17 cellular contexts compared by ENCODE assay signal in genomic region chr15:64915518-64916227, GRCh38.
"Had no signal": no experiment of that assay in that cellular context is flagged by ENCODE, and none has a peak within 500 bp of the region (broad histone marks: within the 10 kb centered on the region; RNA-seq: fewer than 3 reads in every experiment).

No MANE protein-coding gene starts in this region.

- H3K27ac ChIP-seq: hepatocyte, sigmoid colon, suprapubic skin, WERI-Rb-1 had no signal

- DNase-seq: activated CD4-positive, alpha-beta T cell treated with anti-CD3 and anti-CD28 coated beads for 48 hours; activated CD8-positive, alpha-beta memory T cell treated with anti-CD3 and anti-CD28 coated beads for 24 hours; activated naive CD4-positive, alpha-beta T cell treated with anti-CD3 and anti-CD28 coated beads, Interleukin-2, amount 10 ng/mL, durations not matched to agents 7 days and 5 days; central memory CD4-positive, alpha-beta T cell; erythroblast; immature natural killer cell; left colon; nephron progenitor cell; sigmoid colon; stimulated activated CD4-positive, alpha-beta T cell treated with anti-CD3 and anti-CD28 coated beads, Interleukin-12 subunit alpha, Interleukin-12 subunit beta, amount 100 ng/mL, for 4 hours; stimulated activated naive CD8-positive, alpha-beta T cell treated with anti-CD3 and anti-CD28 coated beads, Interleukin-15, Interleukin-2, amounts not matched to agents 100 U/mL and 50 U/mL, for 24 hours; T-cell; WERI-Rb-1 had no signal

- H3K9me3 Mint-ChIP-seq: activated naive CD4-positive, alpha-beta T cell treated with anti-CD3 and anti-CD28 coated beads, Interleukin-2, amount 10 ng/mL, durations not matched to agents 7 days and 5 days; dendritic cell treated with granulocyte-macrophage colony-stimulating factor and Interleukin-4, amounts not matched to agents 40 ng/mL and 50 ng/mL, for 4 days; immature natural killer cell; nephron progenitor cell; T-cell; type B pancreatic cell had no signal

- H3K36me3 ChIP-seq: sigmoid colon, suprapubic skin, WERI-Rb-1 had no signal

- H3K4me3 ChIP-seq: hepatocyte, sigmoid colon, suprapubic skin had no signal

- H3K4me3 Mint-ChIP-seq: activated naive CD4-positive, alpha-beta T cell treated with anti-CD3 and anti-CD28 coated beads, Interleukin-2, amount 10 ng/mL, durations not matched to agents 7 days and 5 days; dendritic cell treated with granulocyte-macrophage colony-stimulating factor and Interleukin-4, amounts not matched to agents 40 ng/mL and 50 ng/mL, for 4 days; immature natural killer cell; nephron progenitor cell; T-cell; type B pancreatic cell had no signal

- H3K79me2 ChIP-seq: hepatocyte had no signal

- H3K4me2 ChIP-seq: hepatocyte had no signal

- H3K27ac Mint-ChIP-seq: activated naive CD4-positive, alpha-beta T cell treated with anti-CD3 and anti-CD28 coated beads, Interleukin-2, amount 10 ng/mL, durations not matched to agents 7 days and 5 days; dendritic cell treated with granulocyte-macrophage colony-stimulating factor and Interleukin-4, amounts not matched to agents 40 ng/mL and 50 ng/mL, for 4 days; nephron progenitor cell; T-cell; type B pancreatic cell had no signal

- H3K27me3 ChIP-seq: hepatocyte, sigmoid colon, suprapubic skin had no signal

- H3K9me3 ChIP-seq: sigmoid colon, suprapubic skin had no signal

- H3K36me3 Mint-ChIP-seq: type B pancreatic cell had no signal
